In the genomic region with DNA sequence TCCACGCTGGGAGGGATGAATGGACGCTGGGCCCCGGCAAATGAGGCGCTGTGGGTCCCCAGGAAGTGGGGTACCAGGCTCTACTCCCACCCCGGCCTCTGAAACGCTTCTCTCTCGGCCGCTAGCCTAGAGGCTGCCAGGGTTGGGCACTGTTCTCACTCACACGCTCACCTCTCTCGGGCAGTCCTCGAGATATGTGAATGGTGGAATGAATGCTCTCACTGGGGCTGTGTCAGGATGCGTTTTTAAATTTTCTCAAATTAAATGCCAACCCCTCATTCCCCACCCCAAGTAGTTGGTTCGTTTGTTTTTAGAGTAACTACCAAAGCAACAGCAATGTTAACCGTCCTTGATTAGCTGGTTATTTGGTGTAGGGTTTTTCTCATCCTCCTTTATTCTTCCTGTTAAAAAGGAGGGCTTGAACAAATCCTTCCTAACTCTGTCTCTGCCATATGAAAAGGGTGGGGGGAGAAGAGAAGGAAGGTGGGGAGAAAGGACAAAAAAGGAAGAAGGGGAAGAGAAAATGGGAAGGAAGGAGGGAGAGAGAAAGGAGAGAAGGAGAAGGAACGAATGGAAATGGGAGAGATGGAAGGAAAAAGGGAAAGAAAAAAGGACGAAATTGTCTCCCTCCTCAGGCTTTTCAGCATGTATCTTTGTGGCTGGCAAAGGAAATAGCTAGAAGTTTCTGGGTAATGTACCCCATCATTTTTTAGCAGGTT, we compare ENCODE assay signal across 8 cellular contexts. TPM values are rescaled to one million over a fixed set of nuclear protein-coding genes. Genes with fewer than 3 reads are reported as not detected.
DNase-seq lines count a peak whose midpoint lies in the region; ATAC-seq, FAIRE-seq and TF ChIP-seq lines count a peak whose summit lies in the region.

No MANE protein-coding gene starts in this region.

- H3K9me3 ChIP-seq in HUES6 (ENCODE audit: control insufficient read depth, insufficient read depth, low read depth, low read length) (no peaks in the 10 kb centered on the region), ectodermal cell (ENCODE audit: control insufficient read depth, low read length) (no peaks in the 10 kb centered on the region), pancreas (no peaks in the 10 kb centered on the region)

- no peak for FAIRE-seq in pancreas (lab: Jason Lieb, UNC)

- H3K9ac ChIP-seq in HUES6 (ENCODE audit: low read length), result no peak overlapping the region

- no peaks in the 10 kb centered on the region for H3K9me3 Mint-ChIP-seq in activated T-cell treated with anti-CD3 and anti-CD28 coated beads, Interleukin-2, amount 50 U/mL, for 24 hours

- H3K27me3 Mint-ChIP-seq in activated T-cell treated with anti-CD3 and anti-CD28 coated beads, Interleukin-2, amount 50 U/mL, for 24 hours, result peaks cover 87% of the 10 kb centered on the region

- H3K27me3 ChIP-seq in HUES6 (ENCODE audit: control insufficient read depth, insufficient read depth, low read length) (peaks cover 93% of the 10 kb centered on the region), ectodermal cell (ENCODE audit: control insufficient read depth, insufficient read depth, low read length, poor library complexity, severe bottlenecking) (peaks cover 87% of the 10 kb centered on the region), pancreas (peaks cover 0 to 13% (median 0%) of the 10 kb centered on the region in 4 donors)

- H3K4me3 ChIP-seq in HUES6 (ENCODE audit: low read depth, low read length) (peak overlapping the region; percentile 66), ectodermal cell (ENCODE audit: insufficient read depth, low read depth, low read length) (peak overlapping the region; percentile 49), pancreas (peak overlapping the region in 3 of 4 donors; percentile 16 to 43 (median 37))

- no peak overlapping the region for H3K27ac Mint-ChIP-seq in activated T-cell treated with anti-CD3 and anti-CD28 coated beads, Interleukin-2, amount 50 U/mL, for 24 hours

- peak in 2 of 4 donors; percentile 8 to 12 for ATAC-seq in pancreas
- ATAC-seq in GM19328 (IDR thresholded peaks at IDR 0.05; ENCODE audit: unreplicated experiment), result no peak

- H3K36me3 ChIP-seq in HUES6 (ENCODE audit: control insufficient read depth, insufficient read depth, low read length), result no peaks in the 10 kb centered on the region
- no peaks in the 10 kb centered on the region for H3K36me3 ChIP-seq in ectodermal cell (ENCODE audit: control insufficient read depth, insufficient read depth, low read length)
- H3K36me3 ChIP-seq in pancreas, result no peaks in the 10 kb centered on the region

- H3K4me3 Mint-ChIP-seq in activated T-cell treated with anti-CD3 and anti-CD28 coated beads, Interleukin-2, amount 50 U/mL, for 24 hours, result peak overlapping the region; percentile 80

- H3K36me3 Mint-ChIP-seq in activated T-cell treated with anti-CD3 and anti-CD28 coated beads, Interleukin-2, amount 50 U/mL, for 24 hours (ENCODE audit: low read depth), result no peaks in the 10 kb centered on the region

- H3K27ac ChIP-seq in HUES6 (ENCODE audit: low read depth, low read length) (no peak overlapping the region), ectodermal cell (ENCODE audit: insufficient read depth, low read depth, low read length, poor library complexity, severe bottlenecking) (no peak overlapping the region), pancreas (peak overlapping the region in 2 of 4 donors; percentile 16 to 60)

- no peak for TF ChIP-seq CTCF in pancreas (IDR thresholded peaks at IDR 0.05)

- DNase-seq in activated T-cell treated with anti-CD3 and anti-CD28 coated beads, Interleukin-2, amount 50 U/mL, for 24 hours, result no peak
- no peak for DNase-seq in activated T-cell treated with anti-CD3 and anti-CD28 coated beads, Interleukin-2, amount 50 U/mL, for 48 hours
- DNase-seq in pancreas (no peak), NCI-H510A (lab: John Stamatoyannopoulos, UW) (no peak), NCI-H2029 treated with DMSO at 0.1 percent for 48 hours (lab: John Stamatoyannopoulos, UW) (no peak)

- H3K4me1 Mint-ChIP-seq in activated T-cell treated with anti-CD3 and anti-CD28 coated beads, Interleukin-2, amount 50 U/mL, for 24 hours (ENCODE audit: low read depth), result peaks cover 45% of the 10 kb centered on the region

- intact Hi-C loops in pancreas (cut with DNase I), result loop anchor here in 2 of 3 donors (5.0 to 10.0 kb wide), 3 partner anchors 404 to 1026 kb away; no protein-coding TSS in a partner anchor

- 8 to 9% methylated on average over 10 to 16 of the region's 16 CpGs for WGBS in ectodermal cell, 2 experiments
- 10 to 13% methylated on average over 15 to 16 of the region's 16 CpGs for WGBS in pancreas, 2 donors

- peaks cover 39% of the 10 kb centered on the region for H3K4me1 ChIP-seq in HUES6 (ENCODE audit: control insufficient read depth, insufficient read depth, low read length)
- peaks cover 43% of the 10 kb centered on the region for H3K4me1 ChIP-seq in ectodermal cell (ENCODE audit: control insufficient read depth, insufficient read depth, low read length)
- peaks cover 0 to 4% (median 0%) of the 10 kb centered on the region in 3 donors for H3K4me1 ChIP-seq in pancreas

RNA-seq across cellular contexts. Expression of gene EBF1, which starts 1.4 kb away (rescaled TPM):
- 4.9 TPM for polyA plus RNA-seq in ectodermal cell (2013, experiment 1 of 4)
- 4.1 TPM for polyA plus RNA-seq in ectodermal cell (2013, experiment 2 of 4)
- 4.2 TPM for polyA plus RNA-seq in ectodermal cell (2013, experiment 3 of 4)
- polyA plus RNA-seq in ectodermal cell (2013, experiment 4 of 4), result 3.8 TPM
- 1 to 10 TPM; 1.3 to 6.1 (median 2.9) TPM for total RNA-seq in pancreas
- 1 to 10 TPM; 1.5 to 2.6 TPM for polyA plus RNA-seq in pancreas
